ENCODE assay signal across 19 cellular contexts in the genomic region with DNA sequence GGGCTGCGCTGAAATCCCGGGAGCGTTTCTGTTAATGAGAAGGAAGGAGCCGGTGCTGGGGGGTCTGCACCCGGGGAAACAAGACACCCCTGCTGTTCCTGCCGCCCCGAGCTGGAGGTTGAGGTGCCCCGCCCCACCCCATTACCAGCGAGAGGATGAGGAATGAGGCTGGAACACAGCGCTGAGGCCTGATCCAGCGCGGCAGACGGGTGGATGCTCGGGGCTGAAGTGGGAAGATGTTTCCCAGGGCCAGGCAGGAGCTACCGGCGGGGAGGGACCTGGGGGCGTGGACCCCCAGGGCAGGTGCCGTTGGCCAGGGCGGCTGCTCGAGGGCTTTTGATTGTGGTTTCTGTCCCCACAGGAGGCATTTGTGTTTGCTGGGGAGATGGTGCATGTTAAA.
"Had no signal": no experiment of that assay in that cellular context is flagged by ENCODE, and none has a peak within 500 bp of the region (broad histone marks: within the 10 kb centered on the region; RNA-seq: fewer than 3 reads in every experiment).

No MANE protein-coding gene starts in this region.

- H3K27me3 ChIP-seq: colonic mucosa, right lobe of liver, SJSA1 had no signal

- H3K36me3 Mint-ChIP-seq: brain; mesothelial cell of epicardium; stimulated activated effector memory CD8-positive, alpha-beta T cell treated with anti-CD3 and anti-CD28 coated beads, Interleukin-12 subunit alpha, Interleukin-12 subunit beta, amount 100 ng/mL, for 72 hours had no signal

- H3K4me3 Mint-ChIP-seq: activated T-helper 17 cell treated with anti-CD3 and anti-CD28 coated beads, Interleukin-2, amount 50 U/mL, for 72 hours; brain; mesothelial cell of epicardium; stimulated activated effector memory CD8-positive, alpha-beta T cell treated with anti-CD3 and anti-CD28 coated beads, Interleukin-12 subunit alpha, Interleukin-12 subunit beta, amount 100 ng/mL, for 72 hours had no signal

- H3K36me3 ChIP-seq: colonic mucosa, prostate gland, right lobe of liver, SJSA1, WERI-Rb-1 had no signal

- H3K4me3 ChIP-seq: colonic mucosa, lung, prostate gland, right lobe of liver, SJSA1, smooth muscle cell had no signal

- DNase-seq: activated CD4-positive, alpha-beta T cell treated with anti-CD3 and anti-CD28 coated beads, Interleukin-2, amount 50 U/mL, for 4 hours; activated naive CD4-positive, alpha-beta T cell; activated T-cell treated with anti-CD3 and anti-CD28 coated beads for 4 hours; central memory CD4-positive, alpha-beta T cell; colonic mucosa; foreskin keratinocyte; hypothalamus; stimulated activated CD4-positive, alpha-beta T cell treated with anti-CD3 and anti-CD28 coated beads, Interleukin-4, amount 100 ng/mL, for 24 hours; T-helper 2 cell; WERI-Rb-1 had no signal

- H3K4me1 Mint-ChIP-seq: mesothelial cell of epicardium; stimulated activated effector memory CD8-positive, alpha-beta T cell treated with anti-CD3 and anti-CD28 coated beads, Interleukin-12 subunit alpha, Interleukin-12 subunit beta, amount 100 ng/mL, for 72 hours had no signal

- H3K4me2 ChIP-seq: smooth muscle cell had no signal

- H3K9me3 ChIP-seq: colonic mucosa, prostate gland, right lobe of liver, SJSA1 had no signal

- H3K27ac ChIP-seq: colonic mucosa, foreskin keratinocyte, prostate gland, right lobe of liver, SJSA1, WERI-Rb-1 had no signal

- H3K27ac Mint-ChIP-seq: activated T-helper 17 cell treated with anti-CD3 and anti-CD28 coated beads, Interleukin-2, amount 50 U/mL, for 72 hours; mesothelial cell of epicardium; stimulated activated effector memory CD8-positive, alpha-beta T cell treated with anti-CD3 and anti-CD28 coated beads, Interleukin-12 subunit alpha, Interleukin-12 subunit beta, amount 100 ng/mL, for 72 hours had no signal

- ATAC-seq: activated T-helper 17 cell treated with anti-CD3 and anti-CD28 coated beads, Interleukin-2, amount 50 U/mL, for 72 hours; foreskin keratinocyte; right lobe of liver; stimulated activated effector memory CD8-positive, alpha-beta T cell treated with anti-CD3 and anti-CD28 coated beads, Interleukin-12 subunit alpha, Interleukin-12 subunit beta, amount 100 ng/mL, for 72 hours had no signal

- H3K4me1 ChIP-seq: colonic mucosa, foreskin keratinocyte, right lobe of liver had no signal
